8 cellular contexts compared by ENCODE assay signal in the genomic region with DNA sequence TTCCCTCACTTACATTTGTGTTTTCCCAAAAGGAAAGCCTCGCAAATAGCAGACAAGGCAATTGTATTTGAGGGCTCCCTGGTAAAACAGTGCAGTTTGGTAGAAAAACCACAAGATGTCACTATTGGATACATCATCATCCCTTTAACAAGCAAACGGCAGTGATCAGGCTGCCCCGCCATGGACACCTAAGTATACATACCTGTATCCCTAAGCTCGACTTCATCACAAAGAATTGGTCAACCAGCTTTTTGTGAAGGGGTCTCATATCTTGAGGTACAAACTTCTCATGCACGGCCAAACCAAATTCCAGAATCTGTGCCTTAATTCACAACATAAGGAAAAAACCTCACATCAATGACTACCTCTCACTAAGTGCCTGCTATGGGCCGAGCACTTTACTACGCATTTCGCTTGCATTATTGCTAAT.
DNase-seq lines count a peak whose midpoint lies in the region; ATAC-seq and TF ChIP-seq lines count a peak whose summit lies in the region.

No MANE protein-coding gene starts in this region.

- no peak overlapping the region for H3K27ac ChIP-seq in osteoblast (ENCODE audit: low read depth, low read length)

- no peak overlapping the region for H2AFZ ChIP-seq in osteoblast (ENCODE audit: low read length)

- no peaks in the 10 kb centered on the region for H3K4me1 ChIP-seq in osteoblast (ENCODE audit: insufficient read depth, low read length)

- H3K36me3 ChIP-seq in osteoblast (ENCODE audit: insufficient read depth, low read length): no peaks in the 10 kb centered on the region

- H3K79me2 ChIP-seq in osteoblast (ENCODE audit: insufficient read depth, low read length): no peaks in the 10 kb centered on the region

- no peak overlapping the region for H3K4me2 ChIP-seq in osteoblast (ENCODE audit: insufficient read depth, low read length)

- ATAC-seq in GM19328 (IDR thresholded peaks at IDR 0.05; ENCODE audit: unreplicated experiment) (peak; percentile 88), HG03159 (IDR thresholded peaks at IDR 0.05; ENCODE audit: unreplicated experiment) (peak; percentile 97)

- H3K27me3 ChIP-seq in osteoblast (ENCODE audit: insufficient read depth, low read length): no peaks in the 10 kb centered on the region

- peak; percentile 73 for TF ChIP-seq CTCF in fibroblast of the aortic adventitia (IDR thresholded peaks at IDR 0.05; ENCODE audit: insufficient read depth, low read length)
- peak; percentile 77 for TF ChIP-seq CTCF in osteoblast (IDR thresholded peaks at IDR 0.05; ENCODE audit: extremely low read depth, low read depth, low read length)

- no peaks in the 10 kb centered on the region for H3K9me3 ChIP-seq in osteoblast (ENCODE audit: low read depth, low read length)

- DNase-seq in DMS153 (lab: John Stamatoyannopoulos, UW) (peak; percentile 63), NCI-H2171 treated with DMSO at 0.1 percent for 48 hours (lab: John Stamatoyannopoulos, UW) (peak; percentile 85), fibroblast of the aortic adventitia (ENCODE audit: low read depth) (peak; percentile 82), osteoblast (ENCODE audit: insufficient read length, low spot score, missing footprints) (peak; percentile 68), GF-D8 (lab: John Stamatoyannopoulos, UW) (no peak)
- DNase-seq in activated CD4-positive, alpha-beta T cell treated with anti-CD3 and anti-CD28 coated beads, Interleukin-2, amount 50 U/mL, for 4 hours: peak; percentile 9 to 14

- H4K20me1 ChIP-seq in osteoblast (ENCODE audit: insufficient read depth, low read length): no peaks in the 10 kb centered on the region

- H3K4me3 ChIP-seq in fibroblast of the aortic adventitia (ENCODE audit: low read depth, low read length) (no peak overlapping the region), osteoblast (ENCODE audit: insufficient read depth, low read length) (no peak overlapping the region)
